ENCODE assay signal across 23 cellular contexts in genomic region chr12:78721906-78722305, GRCh38.
"Had no signal": no experiment of that assay in that cellular context is flagged by ENCODE, and none has a peak within 500 bp of the region (broad histone marks: within the 10 kb centered on the region; RNA-seq: fewer than 3 reads in every experiment).

No MANE protein-coding gene starts in this region.

- ATAC-seq: activated CD8-positive, alpha-beta T cell treated with anti-CD3 and anti-CD28 coated beads, Interleukin-2, amount 10 ng/mL, durations not matched to agents 7 days and 5 days; activated naive CD4-positive, alpha-beta T cell treated with anti-CD3 and anti-CD28 coated beads, Interleukin-2, amount 50 U/mL, for 72 hours; esophagus mucosa; gastrocnemius medialis; mucosa of descending colon; right lobe of liver; stimulated activated effector memory CD8-positive, alpha-beta T cell treated with anti-CD3 and anti-CD28 coated beads, Interleukin-12 subunit alpha, Interleukin-12 subunit beta, amount 100 ng/mL, for 72 hours had no signal

- H3K27me3 ChIP-seq: gastrocnemius medialis, right lobe of liver, uterus had no signal

- H3K4me3 ChIP-seq: gastrocnemius medialis, mucosa of descending colon, right lobe of liver, skin epidermis, uterus had no signal

- H3K27me3 Mint-ChIP-seq: brain, memory B cell had no signal

- H3K4me3 Mint-ChIP-seq: activated CD8-positive, alpha-beta T cell treated with anti-CD3 and anti-CD28 coated beads, Interleukin-2, amount 10 ng/mL, durations not matched to agents 7 days and 5 days; brain; memory B cell; stimulated activated effector memory CD8-positive, alpha-beta T cell treated with anti-CD3 and anti-CD28 coated beads, Interleukin-12 subunit alpha, Interleukin-12 subunit beta, amount 100 ng/mL, for 72 hours had no signal

- DNase-seq: activated CD4-positive, alpha-beta T cell treated with anti-CD3 and anti-CD28 coated beads for 1 hour; activated CD4-positive, alpha-beta T cell treated with anti-CD3 and anti-CD28 coated beads, Interleukin-2, amount 50 U/mL, for 1 hour; activated CD8-positive, alpha-beta T cell treated with anti-CD3 and anti-CD28 coated beads, Interleukin-2, amount 10 ng/mL, durations not matched to agents 7 days and 5 days; activated T-cell treated with anti-CD3 and anti-CD28 coated beads, Interleukin-2, amount 50 U/mL, for 1 hour; aorta; caudate nucleus; effector memory CD4-positive, alpha-beta T cell; gastrocnemius medialis; head of caudate nucleus; hypothalamus; mucosa of descending colon; occipital lobe; posterior cingulate gyrus; right lobe of liver; stimulated activated CD4-positive, alpha-beta T cell treated with anti-CD3 and anti-CD28 coated beads, Interleukin-1b, Interleukin-23, amount 100 ng/mL, for 48 hours; trophoblast cell; uterus had no signal

- H3K36me3 Mint-ChIP-seq: activated naive CD4-positive, alpha-beta T cell treated with anti-CD3 and anti-CD28 coated beads, Interleukin-2, amount 50 U/mL, for 72 hours; brain; memory B cell; stimulated activated effector memory CD8-positive, alpha-beta T cell treated with anti-CD3 and anti-CD28 coated beads, Interleukin-12 subunit alpha, Interleukin-12 subunit beta, amount 100 ng/mL, for 72 hours had no signal

- H3K36me3 ChIP-seq: gastrocnemius medialis, right lobe of liver had no signal

- H3K4me1 ChIP-seq: gastrocnemius medialis, right lobe of liver, uterus had no signal

- H3K4me1 Mint-ChIP-seq: memory B cell; stimulated activated effector memory CD8-positive, alpha-beta T cell treated with anti-CD3 and anti-CD28 coated beads, Interleukin-12 subunit alpha, Interleukin-12 subunit beta, amount 100 ng/mL, for 72 hours had no signal

- H3K9me3 ChIP-seq: gastrocnemius medialis, mucosa of descending colon, right lobe of liver, uterus had no signal

- H3K9me3 Mint-ChIP-seq: brain, memory B cell had no signal

- H3K27ac Mint-ChIP-seq: activated CD8-positive, alpha-beta T cell treated with anti-CD3 and anti-CD28 coated beads, Interleukin-2, amount 10 ng/mL, durations not matched to agents 7 days and 5 days; activated naive CD4-positive, alpha-beta T cell treated with anti-CD3 and anti-CD28 coated beads, Interleukin-2, amount 50 U/mL, for 72 hours; brain; memory B cell; stimulated activated effector memory CD8-positive, alpha-beta T cell treated with anti-CD3 and anti-CD28 coated beads, Interleukin-12 subunit alpha, Interleukin-12 subunit beta, amount 100 ng/mL, for 72 hours had no signal

- H3K27ac ChIP-seq: gastrocnemius medialis, right lobe of liver, skin epidermis, uterus had no signal
